10 cellular contexts compared by ENCODE assay signal in the genomic region with DNA sequence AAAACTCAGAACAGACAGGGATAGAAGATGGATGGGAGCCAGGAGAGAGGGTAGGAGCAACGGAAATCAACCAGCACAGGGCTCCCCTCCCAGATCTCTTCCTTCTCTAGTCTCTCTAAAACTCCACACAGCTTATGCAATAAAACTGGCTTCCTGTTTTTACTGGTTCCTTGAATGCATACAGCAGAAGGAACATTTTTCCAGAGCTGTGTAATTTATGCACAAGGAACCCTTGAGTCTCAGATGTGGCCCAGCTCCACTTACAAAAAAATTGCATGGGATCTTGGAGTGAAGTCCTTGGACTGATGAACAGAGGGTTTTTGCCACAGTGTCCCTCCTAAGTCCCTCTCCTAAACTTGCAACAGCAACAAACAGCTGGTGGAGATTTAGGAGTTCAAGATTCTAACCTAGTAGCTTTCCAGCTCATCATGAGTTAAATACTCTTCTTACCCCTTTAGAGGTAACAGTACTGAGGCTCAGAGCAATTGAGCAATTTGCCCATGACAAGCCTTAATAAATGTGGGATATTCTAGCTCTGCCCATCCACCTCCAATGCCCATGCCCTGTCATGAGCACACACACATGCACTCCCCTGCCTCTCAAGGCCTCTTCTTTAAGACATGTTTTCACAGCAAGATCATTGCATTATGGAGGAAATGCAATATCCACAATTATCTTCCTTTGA. TPM values are rescaled to one million over a fixed set of nuclear protein-coding genes. Genes with fewer than 3 reads are reported as not detected.
DNase-seq lines count a peak whose midpoint lies in the region; ATAC-seq, FAIRE-seq and TF ChIP-seq lines count a peak whose summit lies in the region.
"Had no signal": no experiment of that assay in that cellular context is flagged by ENCODE, and none has a peak within 500 bp of the region (broad histone marks: within the 10 kb centered on the region; RNA-seq: fewer than 3 reads in every experiment).

No MANE protein-coding gene starts in this region.

- no peak for TF ChIP-seq POLR2A in thyroid gland (IDR thresholded peaks at IDR 0.05)

- no peak for FAIRE-seq in GM19239 (lab: Jason Lieb, UNC)

- 47 to 58% methylated on average over 1 of the region's 1 CpG for WGBS in thyroid gland, 2 donors

- intact Hi-C loops in left cardiac atrium (cut with DNase I): no loop called here
- intact Hi-C loops in thyroid gland (cut with DNase I): no loop called here

- no peaks in the 10 kb centered on the region for H3K36me3 ChIP-seq in adipocyte (ENCODE audit: control insufficient read depth, insufficient read depth, low read length, severe bottlenecking)
- H3K36me3 ChIP-seq in thyroid gland: no peaks in the 10 kb centered on the region
- H3K36me3 ChIP-seq in effector memory CD4-positive, alpha-beta T cell (ENCODE audit: control insufficient read depth, insufficient read depth, low read length): no peaks in the 10 kb centered on the region

- ATAC-seq in left cardiac atrium (peak in 1 of 2 donors; percentile 66), GM21717 (IDR thresholded peaks at IDR 0.05; ENCODE audit: unreplicated experiment) (no peak)

- no peaks in the 10 kb centered on the region for H3K27me3 ChIP-seq in adipocyte (replicated peaks; ENCODE audit: control insufficient read depth, insufficient read depth, low read length)
- no peaks in the 10 kb centered on the region for H3K27me3 ChIP-seq in thyroid gland
- H3K27me3 ChIP-seq in effector memory CD4-positive, alpha-beta T cell (replicated peaks; ENCODE audit: control insufficient read depth, insufficient read depth, low read length, poor library complexity, severe bottlenecking): no peaks in the 10 kb centered on the region

- peak overlapping the region; percentile 22 for H3K4me3 ChIP-seq in adipocyte (ENCODE audit: low read length)
- H3K4me3 ChIP-seq in thyroid gland (replicated peaks in 1 of 3): no peak overlapping the region
- no peak overlapping the region for H3K4me3 ChIP-seq in effector memory CD4-positive, alpha-beta T cell (ENCODE audit: insufficient read depth, low read depth, low read length, poor library complexity, severe bottlenecking)

- H3K9ac ChIP-seq in adipocyte (ENCODE audit: low read length): peak overlapping the region; percentile 30

- peak overlapping the region in 2 of 3 donors; percentile 22 to 39 for H3K27ac ChIP-seq in thyroid gland
- H3K27ac ChIP-seq in effector memory CD4-positive, alpha-beta T cell (ENCODE audit: insufficient read depth, low read length, poor library complexity, severe bottlenecking): no peak overlapping the region

- peaks cover 40% of the 10 kb centered on the region for H3K4me1 ChIP-seq in adipocyte (ENCODE audit: control insufficient read depth, insufficient read depth, low read length)
- H3K4me1 ChIP-seq in thyroid gland: peaks cover 0 to 14% of the 10 kb centered on the region in 2 donors
- H3K4me1 ChIP-seq in effector memory CD4-positive, alpha-beta T cell (ENCODE audit: control insufficient read depth, insufficient read depth, low read length, poor library complexity, severe bottlenecking): no peaks in the 10 kb centered on the region

- DNase-seq in Kasumi-1 (lab: John Stamatoyannopoulos, UW) (peak; percentile 90 to 95), adipocyte (ENCODE audit: low read depth) (peak; percentile 46), left cardiac atrium (peak; percentile 22), thyroid gland (no peak), NCI-H524 treated with DMSO at 0.1 percent for 48 hours (lab: John Stamatoyannopoulos, UW) (no peak), GM19239 (ENCODE audit: insufficient read length, low spot score) (no peak)
- DNase-seq in effector memory CD4-positive, alpha-beta T cell: no peak
- DNase-seq: NCI-H1436; stimulated activated CD4-positive, alpha-beta T cell treated with anti-CD3 and anti-CD28 coated beads, Interleukin-4, amount 100 ng/mL, for 4 hours had no signal

- TF ChIP-seq CTCF in thyroid gland (IDR thresholded peaks at IDR 0.05): no peak

- H3K9me3 ChIP-seq in adipocyte (ENCODE audit: control insufficient read depth, low read length) (no peaks in the 10 kb centered on the region), thyroid gland (no peaks in the 10 kb centered on the region)
- no peaks in the 10 kb centered on the region for H3K9me3 ChIP-seq in effector memory CD4-positive, alpha-beta T cell (ENCODE audit: control insufficient read depth, low read length)

RNA-seq across cellular contexts. Expression of a gene that starts 18.4 kb away (rescaled TPM):
- total RNA-seq in left cardiac atrium (10 to 100 TPM in 1 of 2 donors, 1 to 10 TPM in 1; 7.0 to 12.9 TPM), thyroid gland (10 to 100 TPM; 13.6 to 25.1 (median 18.7) TPM)

RNA-seq across cellular contexts. Expression of a gene that starts 23.5 kb away (rescaled TPM):
- total RNA-seq in left cardiac atrium (1 to 10 TPM; 1.9 to 7.4 TPM), thyroid gland (1 to 10 TPM; 1.2 to 9.5 (median 3.2) TPM)

Comparison
In these comparisons a context has a peak if more than half of its experiments do, and no peak if none do; other contexts are left out.
1. DNase-seq: peak in Kasumi-1 (2 of 2), adipocyte (single experiment) and left cardiac atrium (single experiment); none in thyroid gland (0 of 2), effector memory CD4-positive, alpha-beta T cell (0 of 3), NCI-H524 treated with DMSO at 0.1 percent for 48 hours (single experiment) and GM19239 (single experiment).